ENCODE assay signal across 8 cellular contexts in the genomic region with DNA sequence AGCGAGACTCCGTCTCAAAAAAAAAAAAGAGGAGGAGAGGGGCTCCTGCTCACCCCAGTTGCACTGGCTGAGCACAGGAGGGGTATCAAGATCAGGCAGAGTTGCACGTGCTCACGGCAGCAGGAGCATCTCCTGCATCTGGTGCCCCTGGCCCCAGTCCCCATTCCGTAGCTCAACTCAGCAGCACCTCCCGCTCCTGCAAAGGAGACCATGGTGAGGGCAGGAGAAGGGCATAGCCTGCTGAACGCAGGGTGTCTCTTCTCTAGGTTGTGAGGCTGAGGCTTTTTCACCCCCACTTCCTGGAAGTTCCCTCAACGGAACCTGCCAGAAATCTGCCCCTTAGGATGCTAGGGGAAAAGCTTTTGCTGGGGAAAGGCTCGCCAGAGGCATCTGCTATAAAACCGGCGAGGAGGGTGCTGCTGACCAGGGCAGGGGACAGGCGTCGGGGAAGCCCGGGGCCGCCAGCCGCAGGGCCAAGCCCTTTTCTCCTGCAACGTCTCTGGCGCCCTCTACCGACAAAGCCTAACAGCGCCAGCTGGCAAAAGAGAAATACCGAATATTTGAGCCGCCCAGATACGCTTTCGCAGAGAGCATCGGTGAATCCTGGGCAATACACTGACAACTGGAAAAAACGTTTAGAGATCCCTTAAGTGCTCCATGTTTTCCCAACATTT. TPM values are rescaled to one million over a fixed set of nuclear protein-coding genes. Genes with fewer than 3 reads are reported as not detected.
DNase-seq lines count a peak whose midpoint lies in the region; ATAC-seq and TF ChIP-seq lines count a peak whose summit lies in the region.

No MANE protein-coding gene starts in this region.

- peaks cover 4% of the 10 kb centered on the region for H3K27me3 Mint-ChIP-seq in nephron progenitor cell (ENCODE audit: low read depth, poor library complexity)

- peak overlapping the region; percentile 80 for H3K4me2 ChIP-seq in KMS-11

- DNase-seq in BE2C (peak; percentile 95), SHP77 (lab: John Stamatoyannopoulos, UW) (peak; percentile 87 to 93), fibroblast of villous mesenchyme (ENCODE audit: low read depth) (peak; percentile 84), nephron progenitor cell (peak; percentile 96)
- DNase-seq in activated effector memory CD4-positive, alpha-beta T cell treated with anti-CD3 and anti-CD28 coated beads, Interleukin-2, amount 50 U/mL, for 16 hours: peak; percentile 95
- peak; percentile 85 for DNase-seq in stimulated activated naive CD4-positive, alpha-beta T cell treated with Interleukin-2 at 50 U/mL for 16 hours (lab: John Stamatoyannopoulos, UW)

- H3K9me3 Mint-ChIP-seq in nephron progenitor cell: no peaks in the 10 kb centered on the region

- H3K27me3 ChIP-seq in BE2C (no peaks in the 10 kb centered on the region), KMS-11 (ENCODE audit: insufficient read depth, low read depth) (no peaks in the 10 kb centered on the region)

- ATAC-seq in GM19397 (IDR thresholded peaks at IDR 0.05; ENCODE audit: unreplicated experiment): peak; percentile 51

- peak overlapping the region; percentile 66 for H2AFZ ChIP-seq in KMS-11 (ENCODE audit: low read depth)

- H3K4me3 ChIP-seq in BE2C (ENCODE audit: low read depth, low read length) (peak overlapping the region; percentile 75), KMS-11 (IDR thresholded peaks at IDR 0.05; ENCODE audit: insufficient read depth, low read depth, low read length) (no peak overlapping the region), fibroblast of villous mesenchyme (ENCODE audit: low read depth, low read length) (peak overlapping the region; percentile 71)

- peak overlapping the region; percentile 37; the same call in 1 of the 2 replicates for H3K9ac ChIP-seq in KMS-11

- H3K36me3 Mint-ChIP-seq in nephron progenitor cell (ENCODE audit: low read depth): no peaks in the 10 kb centered on the region

- H3K9me3 ChIP-seq in BE2C: no peaks in the 10 kb centered on the region; the same call in 1 of the 2 replicates

- H3K4me1 Mint-ChIP-seq in nephron progenitor cell: peaks cover 5% of the 10 kb centered on the region

- H3K4me3 Mint-ChIP-seq in nephron progenitor cell: peak overlapping the region; percentile 85

- peak overlapping the region; percentile 66 for H3K27ac ChIP-seq in KMS-11

- H3K27ac Mint-ChIP-seq in nephron progenitor cell: no peak overlapping the region

- TF ChIP-seq CTCF in BE2C (IDR thresholded peaks at IDR 0.05; ENCODE audit: low read depth, low read length) (peak; percentile 98), KMS-11 (conservative IDR thresholded peaks at IDR 0.05; ENCODE audit: low read depth, low read length) (peak; percentile 85), fibroblast of villous mesenchyme (IDR thresholded peaks at IDR 0.05; ENCODE audit: insufficient read depth, low read depth, low read length) (peak; percentile 99), nephron progenitor cell (IDR thresholded peaks at IDR 0.05) (peak; percentile 95)

- no peaks in the 10 kb centered on the region for H4K20me1 ChIP-seq in KMS-11 (ENCODE audit: insufficient read depth)

- no peaks in the 10 kb centered on the region for H3K4me1 ChIP-seq in BE2C
- no peaks in the 10 kb centered on the region for H3K4me1 ChIP-seq in KMS-11 (ENCODE audit: low read depth, poor library complexity, severe bottlenecking)

- no peaks in the 10 kb centered on the region; the same call in 1 of the 2 replicates for H3K36me3 ChIP-seq in BE2C
- no peaks in the 10 kb centered on the region for H3K36me3 ChIP-seq in KMS-11 (ENCODE audit: insufficient read depth)

- H3K79me2 ChIP-seq in KMS-11 (ENCODE audit: insufficient read depth, low read depth): no peaks in the 10 kb centered on the region

RNA-seq across cellular contexts. Expression of a gene that starts 1.0 kb away (rescaled TPM):
- 39.8 TPM for polyA plus RNA-seq in BE2C (2012; ENCODE audit: insufficient read depth, insufficient read length, low read depth)
- 54.0 and 62.2 TPM in 2 replicates for total RNA-seq in fibroblast of villous mesenchyme

RNA-seq across cellular contexts. Expression of a gene that starts 15.3 kb away (rescaled TPM):
- 7.1 TPM for polyA plus RNA-seq in BE2C (2012; ENCODE audit: insufficient read depth, insufficient read length, low read depth)
- total RNA-seq in fibroblast of villous mesenchyme: 2.3 and 2.6 TPM in 2 replicates

RNA-seq across cellular contexts. Expression of a gene that starts 34.7 kb away (rescaled TPM):
- polyA plus RNA-seq in BE2C (2012; ENCODE audit: insufficient read depth, insufficient read length, low read depth): 287 TPM
- total RNA-seq in fibroblast of villous mesenchyme: 148 and 168 TPM in 2 replicates
